ENCODE assay signal across 9 cellular contexts in genomic region chr4:182478475-182478874, GRCh38.
DNase-seq lines count a peak whose midpoint lies in the region; ATAC-seq, FAIRE-seq and TF ChIP-seq lines count a peak whose summit lies in the region.
"Had no signal": no experiment of that assay in that cellular context is flagged by ENCODE, and none has a peak within 500 bp of the region (broad histone marks: within the 10 kb centered on the region; RNA-seq: fewer than 3 reads in every experiment).

No MANE protein-coding gene starts in this region.

- no peak overlapping the region for H3K4me2 ChIP-seq in keratinocyte (ENCODE audit: control insufficient read depth, extremely low read depth, insufficient read depth, low read depth, low read length)
- H3K4me2 ChIP-seq: BLaER1 had no signal

- H3K27ac ChIP-seq in adrenal gland (no peak overlapping the region), keratinocyte (ENCODE audit: control insufficient read depth, insufficient read depth, low read length) (no peak overlapping the region)
- H3K27ac ChIP-seq: BLaER1 had no signal

- H3K4me1 ChIP-seq in adrenal gland (replicated peaks in 1 of 2), result no peaks in the 10 kb centered on the region
- H3K4me1 ChIP-seq in keratinocyte (ENCODE audit: control insufficient read depth, extremely low read depth, insufficient read depth, low read length), result peaks cover 7% of the 10 kb centered on the region
- H3K4me1 ChIP-seq: BLaER1 had no signal

- TF ChIP-seq CTCF in adrenal gland (IDR thresholded peaks at IDR 0.05) (peak; percentile 31 to 68 (median 50)), keratinocyte (optimal IDR thresholded peaks at IDR 0.05 in 1 of 3, IDR thresholded peaks at IDR 0.05 in 1 of 3, conservative IDR thresholded peaks at IDR 0.05 in 1 of 3; ENCODE audit: extremely low read depth in 1 of 3, insufficient read depth in 2 of 3, low read length in 3 of 3) (peak in 2 of 3 experiments; percentile 23 to 38)

- dilution Hi-C loops in keratinocyte (cut with MboI; ENCODE audit: extremely low pct_ligation_motif_present, low sequenced_read_pairs), result no loop called here

- 0 to 10% (median 4%) methylated on average over 1 of the region's 1 CpG for WGBS in adrenal gland, 4 donors

- H3K9ac ChIP-seq in keratinocyte (ENCODE audit: control insufficient read depth, extremely low read depth, insufficient read depth, low read length), result no peak overlapping the region
- H3K9ac ChIP-seq: BLaER1 had no signal

- intact Hi-C loops in adrenal gland (cut with DNase I), result no loop called here
- intact Hi-C loops in posterior vena cava (cut with DNase I), result no loop called here

- ATAC-seq in HG02884 (IDR thresholded peaks at IDR 0.05; ENCODE audit: unreplicated experiment), result peak; percentile 80

- no peaks in the 10 kb centered on the region for H3K9me1 ChIP-seq in keratinocyte (ENCODE audit: control insufficient read depth, extremely low read depth, insufficient read depth, low read length)

- H3K27me3 ChIP-seq in adrenal gland, result no peaks in the 10 kb centered on the region
- no peaks in the 10 kb centered on the region for H3K27me3 ChIP-seq in keratinocyte (ENCODE audit: control insufficient read depth, extremely low read depth, insufficient read depth, low read length)
- H3K27me3 ChIP-seq: BLaER1 had no signal

- no peaks in the 10 kb centered on the region for H3K79me2 ChIP-seq in keratinocyte (ENCODE audit: control insufficient read depth, insufficient read depth, low read length)

- no peak for TF ChIP-seq POLR2A in adrenal gland (IDR thresholded peaks at IDR 0.05)

- no peaks in the 10 kb centered on the region for H3K9me3 ChIP-seq in adrenal gland (replicated peaks in 1 of 3)
- H3K9me3 ChIP-seq in keratinocyte (ENCODE audit: control insufficient read depth, low read depth, low read length), result no peaks in the 10 kb centered on the region
- H3K9me3 ChIP-seq: BLaER1 had no signal

- FAIRE-seq in keratinocyte (lab: Jason Lieb, UNC), result no peak

- no peaks in the 10 kb centered on the region for H3K36me3 ChIP-seq in adrenal gland (replicated peaks in 1 of 2)
- H3K36me3 ChIP-seq in keratinocyte (ENCODE audit: control insufficient read depth in 2 of 2, extremely low read depth in 1 of 2, insufficient read depth in 2 of 2, low read length in 2 of 2), result no peaks in the 10 kb centered on the region
- H3K36me3 ChIP-seq: BLaER1 had no signal

- peak; percentile 29 for DNase-seq in NCI-H187 treated with DMSO at 0.1 percent for 48 hours (lab: John Stamatoyannopoulos, UW)
- DNase-seq in NCI-H187 (lab: John Stamatoyannopoulos, UW), result no peak
- peak; percentile 5 for DNase-seq in NCI-H2081 treated with DMSO at 0.1 percent for 48 hours (lab: John Stamatoyannopoulos, UW)
- DNase-seq in adrenal gland, result no peak
- DNase-seq in keratinocyte (ENCODE audit: low read depth, low spot score), result no peak
- DNase-seq in posterior vena cava (ENCODE audit: low spot score), result no peak
- no peak for DNase-seq in OCI-M2 (lab: John Stamatoyannopoulos, UW; ENCODE audit: unreplicated experiment)

- no peak overlapping the region for H2AFZ ChIP-seq in keratinocyte (ENCODE audit: control insufficient read depth, low read length)

- H4K20me1 ChIP-seq in keratinocyte (ENCODE audit: control insufficient read depth, extremely low read depth, insufficient read depth, low read length), result no peaks in the 10 kb centered on the region
- H4K20me1 ChIP-seq: BLaER1 had no signal

- H3K4me3 ChIP-seq in adrenal gland, result no peak overlapping the region
- no peak overlapping the region for H3K4me3 ChIP-seq in keratinocyte (ENCODE audit: control insufficient read depth in 2 of 3, extremely low read depth in 1 of 3, insufficient read depth in 2 of 3, low read depth in 1 of 3, low read length in 3 of 3)
- H3K4me3 ChIP-seq: BLaER1 had no signal

Comparison
In these comparisons a context has a peak if more than half of its experiments do, and no peak if none do; other contexts are left out.
1. DNase-seq: peak in NCI-H187 treated with DMSO at 0.1 percent for 48 hours (single experiment) and NCI-H2081 treated with DMSO at 0.1 percent for 48 hours (single experiment); none in NCI-H187 (0 of 2), adrenal gland (0 of 7), keratinocyte (single experiment), posterior vena cava (single experiment) and OCI-M2 (single experiment).